10 cellular contexts compared by ENCODE assay signal in the genomic region with DNA sequence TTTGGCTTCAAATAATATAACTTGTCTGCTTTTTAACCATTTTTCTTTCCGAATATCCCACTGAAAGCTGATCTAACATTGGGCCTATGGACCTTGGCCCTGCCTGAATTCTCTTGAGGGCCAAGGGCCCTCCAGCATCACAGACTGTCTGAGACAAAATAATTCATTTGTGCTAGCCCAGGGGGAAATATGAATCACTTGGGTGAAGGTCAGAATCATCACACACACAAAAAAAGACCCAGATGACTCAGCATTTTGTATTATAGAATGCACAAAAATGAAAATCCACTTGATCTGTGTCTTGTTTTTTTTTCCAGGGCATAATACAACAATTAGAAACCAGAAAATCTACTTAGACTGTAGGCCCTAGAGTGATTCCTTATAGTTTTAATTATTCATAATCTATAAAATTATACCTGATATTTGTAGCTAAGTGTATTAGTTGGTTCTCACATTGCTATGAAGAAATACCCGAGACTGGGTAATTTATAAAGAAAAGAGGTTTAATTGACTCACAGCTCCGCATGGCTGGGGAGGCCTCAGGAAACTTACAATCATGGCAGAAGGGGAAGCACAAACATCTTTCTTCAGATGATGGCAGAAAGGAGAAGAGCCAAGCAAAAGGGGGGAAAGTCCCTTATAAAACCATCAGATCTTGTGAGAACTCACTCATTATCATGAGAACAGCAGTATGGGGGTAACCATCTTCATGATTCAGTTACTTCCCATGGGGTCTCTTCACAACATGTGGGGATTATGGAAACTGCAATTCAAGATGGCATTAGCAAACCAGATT. TPM values are rescaled to one million over a fixed set of nuclear protein-coding genes. Genes with fewer than 3 reads are reported as not detected.
A peak's percentile ranks its signal among the peaks of the same experiment; 100 is the strongest.
DNase-seq lines count a peak whose midpoint lies in the region; ATAC-seq and TF ChIP-seq lines count a peak whose summit lies in the region.
"Had no signal": no experiment of that assay in that cellular context is flagged by ENCODE, and none has a peak within 500 bp of the region (broad histone marks: within the 10 kb centered on the region; RNA-seq: fewer than 3 reads in every experiment).

No MANE protein-coding gene starts in this region.

- 73% methylated on average over 3 of the region's 3 CpGs for WGBS in HUES64

- TF ChIP-seq CTCF in brain microvascular endothelial cell (IDR thresholded peaks at IDR 0.05; ENCODE audit: low read depth, low read length, missing control alignments) (no peak), neural crest cell (conservative IDR thresholded peaks at IDR 0.05) (no peak)

- peak; percentile 64 for DNase-seq in brain microvascular endothelial cell
- no peak for DNase-seq in neural crest cell (ENCODE audit: low read depth, low spot score)
- no peak for DNase-seq in NCI-H82 (lab: John Stamatoyannopoulos, UW)
- no peak for DNase-seq in SK-N-DZ (ENCODE audit: low spot score)
- DNase-seq in DMS153 treated with DMSO at 0.1 percent for 48 hours (lab: John Stamatoyannopoulos, UW; ENCODE audit: unreplicated experiment), result no peak
- DNase-seq in AG08395 (ENCODE audit: low spot score), result no peak
- DNase-seq: caudate nucleus, retina had no signal

- ATAC-seq in GM18508 (IDR thresholded peaks at IDR 0.05; ENCODE audit: insufficient read depth, unreplicated experiment), result peak; percentile 45

- no peaks in the 10 kb centered on the region for H3K36me3 ChIP-seq in HUES64 (ENCODE audit: insufficient read depth, low read length)
- no peaks in the 10 kb centered on the region for H3K36me3 ChIP-seq in brain microvascular endothelial cell (replicated peaks)

- no peaks in the 10 kb centered on the region for H3K9me3 ChIP-seq in HUES64 (ENCODE audit: insufficient read depth, low read depth, low read length)

- peaks cover 25% of the 10 kb centered on the region for H3K4me1 Mint-ChIP-seq in neural crest cell

- H3K27ac ChIP-seq in HUES64 (ENCODE audit: low read depth, low read length), result peak overlapping the region; percentile 69; the same call in 1 of the 2 replicates
- H3K27ac ChIP-seq in brain microvascular endothelial cell, result peak overlapping the region; percentile 79

- H3K27me3 ChIP-seq in HUES64 (ENCODE audit: insufficient read depth, low read length), result no peaks in the 10 kb centered on the region
- no peaks in the 10 kb centered on the region for H3K27me3 ChIP-seq in brain microvascular endothelial cell (replicated peaks)

- in situ Hi-C loops in brain microvascular endothelial cell (cut with HindIII; ENCODE audit: low pct_ligation_motif_present, low sequenced_read_pairs), result no loop called here

- H3K27ac Mint-ChIP-seq in neural crest cell (ENCODE audit: unreplicated experiment), result peak overlapping the region; percentile 97

- H3K4me3 Mint-ChIP-seq in neural crest cell, result no peak overlapping the region

- no peaks in the 10 kb centered on the region for H3K27me3 Mint-ChIP-seq in neural crest cell (ENCODE audit: low read depth)

- H3K4me3 ChIP-seq in HUES64 (ENCODE audit: low read length) (no peak overlapping the region), brain microvascular endothelial cell (ENCODE audit: low read depth, low read length) (no peak overlapping the region)

- H3K4me1 ChIP-seq in HUES64 (ENCODE audit: insufficient read depth, low read length), result peaks cover 22% of the 10 kb centered on the region; the same call in 1 of the 2 replicates

- no peaks in the 10 kb centered on the region for H3K36me3 Mint-ChIP-seq in neural crest cell (ENCODE audit: low read depth)

- H3K9me3 Mint-ChIP-seq in neural crest cell, result no peaks in the 10 kb centered on the region

- H3K9ac ChIP-seq in HUES64 (ENCODE audit: low read depth, low read length), result no peak overlapping the region

RNA-seq across cellular contexts. Expression of a gene that starts 15.6 kb away (rescaled TPM):
- polyA plus RNA-seq in HUES64 (2013, experiment 1 of 2), result 67.9 TPM
- polyA plus RNA-seq in HUES64 (2013, experiment 2 of 2), result 71.5 TPM
- total RNA-seq in neural crest cell, result 159 and 167 TPM in 2 replicates
- polyA plus RNA-seq in SK-N-DZ (2014; cell fraction: cytosol; rRNA removed), result 27.3 and 31.2 TPM in 2 replicates
- 11.9 and 16.3 TPM in 2 replicates for polyA plus RNA-seq in SK-N-DZ (2014; cell fraction: nucleus; rRNA removed)
